Comparison of ENCODE assay signal across 13 cellular contexts in genomic region chr12:111455448-111456320, GRCh38. TPM values are rescaled to one million over a fixed set of nuclear protein-coding genes. Genes with fewer than 3 reads are reported as not detected.
DNase-seq lines count a peak whose midpoint lies in the region; ATAC-seq and TF ChIP-seq lines count a peak whose summit lies in the region.
"Had no signal": no experiment of that assay in that cellular context is flagged by ENCODE, and none has a peak within 500 bp of the region (broad histone marks: within the 10 kb centered on the region; RNA-seq: fewer than 3 reads in every experiment).

No MANE protein-coding gene starts in this region.

- peaks cover 14% of the 10 kb centered on the region for H3K4me1 Mint-ChIP-seq in activated naive CD8-positive, alpha-beta T cell (ENCODE audit: low read depth)
- H3K4me1 Mint-ChIP-seq in activated naive CD8-positive, alpha-beta T cell treated with anti-CD3 and anti-CD28 coated beads, Interleukin-2, amount 50 U/mL, for 24 hours = peaks cover 18% of the 10 kb centered on the region
- peaks cover 18% of the 10 kb centered on the region for H3K4me1 Mint-ChIP-seq in activated CD8-positive, alpha-beta T cell treated with anti-CD3 and anti-CD28 coated beads, Interleukin-2, amount 10 ng/mL, durations not matched to agents 7 days and 5 days (ENCODE audit: low read depth)
- peaks cover 6 to 17% of the 10 kb centered on the region in 2 donors for H3K4me1 Mint-ChIP-seq in stimulated activated naive B cell treated with anti-CD40 and anti-IgM and Interleukin-4, amounts not matched to agents 10 μg/mL and 1 μg/mL and 100 μg/mL, for 72 hours

- CTCF ChIA-PET in activated CD8-positive, alpha-beta T cell treated with anti-CD3 and anti-CD28 coated beads, Interleukin-2, amount 10 ng/mL, durations not matched to agents 7 days and 5 days (lab: Charles Lee) = interaction anchor here (1.5 to 28.2 kb wide), 2 partner anchors 52 to 75 kb away, joined by 6 to 1088 read pairs; partner anchors contain the start of gene SH2B3

- DNase-seq in activated naive CD8-positive, alpha-beta T cell treated with anti-CD3 and anti-CD28 coated beads, Interleukin-2, amount 50 U/mL, for 24 hours = no peak
- peak; percentile 21 for DNase-seq in activated CD8-positive, alpha-beta T cell treated with anti-CD3 and anti-CD28 coated beads, Interleukin-2, amount 10 ng/mL, durations not matched to agents 7 days and 5 days
- DNase-seq in fibroblast of the aortic adventitia (ENCODE audit: low read depth) (peak; percentile 54), NCI-H1105 (lab: John Stamatoyannopoulos, UW) (no peak), UCSD-AML1 (lab: John Stamatoyannopoulos, UW; ENCODE audit: unreplicated experiment) (no peak), D341Med (ENCODE audit: low spot score) (no peak)
- no peak for DNase-seq in stimulated activated naive B cell treated with anti-CD40 and anti-IgM and Interleukin-4, amounts not matched to agents 10 μg/mL and 1 μg/mL and 100 μg/mL, for 72 hours
- DNase-seq: activated CD8-positive, alpha-beta memory T cell treated with anti-CD3 and anti-CD28 coated beads for 24 hours; AML-193; foreskin keratinocyte; MM.1S; NCI-H526 had no signal

- H3K9me3 Mint-ChIP-seq in activated naive CD8-positive, alpha-beta T cell (ENCODE audit: low read depth) = no peaks in the 10 kb centered on the region
- no peaks in the 10 kb centered on the region for H3K9me3 Mint-ChIP-seq in activated naive CD8-positive, alpha-beta T cell treated with anti-CD3 and anti-CD28 coated beads, Interleukin-2, amount 50 U/mL, for 24 hours
- no peaks in the 10 kb centered on the region for H3K9me3 Mint-ChIP-seq in activated CD8-positive, alpha-beta T cell treated with anti-CD3 and anti-CD28 coated beads, Interleukin-2, amount 10 ng/mL, durations not matched to agents 7 days and 5 days (ENCODE audit: insufficient read depth)
- H3K9me3 Mint-ChIP-seq in stimulated activated naive B cell treated with anti-CD40 and anti-IgM and Interleukin-4, amounts not matched to agents 10 μg/mL and 1 μg/mL and 100 μg/mL, for 72 hours = no peaks in the 10 kb centered on the region

- no peak overlapping the region for H3K4me3 Mint-ChIP-seq in activated naive CD8-positive, alpha-beta T cell
- H3K4me3 Mint-ChIP-seq in activated naive CD8-positive, alpha-beta T cell treated with anti-CD3 and anti-CD28 coated beads, Interleukin-2, amount 50 U/mL, for 24 hours = no peak overlapping the region
- no peak overlapping the region for H3K4me3 Mint-ChIP-seq in activated CD8-positive, alpha-beta T cell treated with anti-CD3 and anti-CD28 coated beads, Interleukin-2, amount 10 ng/mL, durations not matched to agents 7 days and 5 days
- H3K4me3 Mint-ChIP-seq in stimulated activated naive B cell treated with anti-CD40 and anti-IgM and Interleukin-4, amounts not matched to agents 10 μg/mL and 1 μg/mL and 100 μg/mL, for 72 hours = no peak overlapping the region

- POLR2A ChIA-PET in activated CD8-positive, alpha-beta T cell treated with anti-CD3 and anti-CD28 coated beads, Interleukin-2, amount 10 ng/mL, durations not matched to agents 7 days and 5 days (lab: Charles Lee) = no interaction called here

- no peak overlapping the region for H3K4me3 ChIP-seq in fibroblast of the aortic adventitia (ENCODE audit: low read depth, low read length)

- no peak for TF ChIP-seq CTCF in fibroblast of the aortic adventitia (IDR thresholded peaks at IDR 0.05; ENCODE audit: insufficient read depth, low read length)

- peaks cover 4% of the 10 kb centered on the region for H3K36me3 Mint-ChIP-seq in activated naive CD8-positive, alpha-beta T cell
- peaks cover 31% of the 10 kb centered on the region for H3K36me3 Mint-ChIP-seq in activated naive CD8-positive, alpha-beta T cell treated with anti-CD3 and anti-CD28 coated beads, Interleukin-2, amount 50 U/mL, for 24 hours (ENCODE audit: low read depth)
- peaks cover 38% of the 10 kb centered on the region for H3K36me3 Mint-ChIP-seq in activated CD8-positive, alpha-beta T cell treated with anti-CD3 and anti-CD28 coated beads, Interleukin-2, amount 10 ng/mL, durations not matched to agents 7 days and 5 days (ENCODE audit: low read depth)
- peaks cover 34 to 36% of the 10 kb centered on the region in 2 donors for H3K36me3 Mint-ChIP-seq in stimulated activated naive B cell treated with anti-CD40 and anti-IgM and Interleukin-4, amounts not matched to agents 10 μg/mL and 1 μg/mL and 100 μg/mL, for 72 hours

- H3K27me3 Mint-ChIP-seq in activated naive CD8-positive, alpha-beta T cell = no peaks in the 10 kb centered on the region
- no peaks in the 10 kb centered on the region for H3K27me3 Mint-ChIP-seq in activated naive CD8-positive, alpha-beta T cell treated with anti-CD3 and anti-CD28 coated beads, Interleukin-2, amount 50 U/mL, for 24 hours
- no peaks in the 10 kb centered on the region for H3K27me3 Mint-ChIP-seq in activated CD8-positive, alpha-beta T cell treated with anti-CD3 and anti-CD28 coated beads, Interleukin-2, amount 10 ng/mL, durations not matched to agents 7 days and 5 days (ENCODE audit: low read depth)
- no peaks in the 10 kb centered on the region for H3K27me3 Mint-ChIP-seq in stimulated activated naive B cell treated with anti-CD40 and anti-IgM and Interleukin-4, amounts not matched to agents 10 μg/mL and 1 μg/mL and 100 μg/mL, for 72 hours

- peak overlapping the region; percentile 41 for H3K27ac Mint-ChIP-seq in activated naive CD8-positive, alpha-beta T cell
- H3K27ac Mint-ChIP-seq in activated naive CD8-positive, alpha-beta T cell treated with anti-CD3 and anti-CD28 coated beads, Interleukin-2, amount 50 U/mL, for 24 hours = no peak overlapping the region
- H3K27ac Mint-ChIP-seq in activated CD8-positive, alpha-beta T cell treated with anti-CD3 and anti-CD28 coated beads, Interleukin-2, amount 10 ng/mL, durations not matched to agents 7 days and 5 days = peak overlapping the region; percentile 48
- peak overlapping the region; percentile 74 for H3K27ac Mint-ChIP-seq in stimulated activated naive B cell treated with anti-CD40 and anti-IgM and Interleukin-4, amounts not matched to agents 10 μg/mL and 1 μg/mL and 100 μg/mL, for 72 hours

- ATAC-seq in activated naive CD8-positive, alpha-beta T cell treated with anti-CD3 and anti-CD28 coated beads, Interleukin-2, amount 50 U/mL, for 24 hours = no peak
- ATAC-seq in activated CD8-positive, alpha-beta T cell treated with anti-CD3 and anti-CD28 coated beads, Interleukin-2, amount 10 ng/mL, durations not matched to agents 7 days and 5 days = no peak
- no peak for ATAC-seq in stimulated activated naive B cell treated with anti-CD40 and anti-IgM and Interleukin-4, amounts not matched to agents 10 μg/mL and 1 μg/mL and 100 μg/mL, for 72 hours (replicated peaks)
- ATAC-seq: foreskin keratinocyte had no signal

RNA-seq across cellular contexts. Expression of gene SH2B3, which starts 50.0 kb away (rescaled TPM):
- 10 to 100 TPM; 49.9 to 50.9 TPM for total RNA-seq in activated CD8-positive, alpha-beta T cell treated with anti-CD3 and anti-CD28 coated beads, Interleukin-2, amount 10 ng/mL, durations not matched to agents 7 days and 5 days
- 20.2 and 27.8 TPM in 2 replicates for total RNA-seq in fibroblast of the aortic adventitia (ENCODE audit: low replicate concordance)

Comparison
In these comparisons a context has a peak if more than half of its experiments do, and no peak if none do; other contexts are left out.
1. DNase-seq: peak in activated CD8-positive, alpha-beta T cell treated with anti-CD3 and anti-CD28 coated beads, Interleukin-2, amount 10 ng/mL, durations not matched to agents 7 days and 5 days (single experiment) and fibroblast of the aortic adventitia (single experiment); none in activated naive CD8-positive, alpha-beta T cell treated with anti-CD3 and anti-CD28 coated beads, Interleukin-2, amount 50 U/mL, for 24 hours (single experiment), stimulated activated naive B cell treated with anti-CD40 and anti-IgM and Interleukin-4, amounts not matched to agents 10 μg/mL and 1 μg/mL and 100 μg/mL, for 72 hours (single experiment), NCI-H1105 (single experiment), UCSD-AML1 (single experiment) and D341Med (single experiment).